ENCODE assay signal across 1 cellular context in the genomic region with DNA sequence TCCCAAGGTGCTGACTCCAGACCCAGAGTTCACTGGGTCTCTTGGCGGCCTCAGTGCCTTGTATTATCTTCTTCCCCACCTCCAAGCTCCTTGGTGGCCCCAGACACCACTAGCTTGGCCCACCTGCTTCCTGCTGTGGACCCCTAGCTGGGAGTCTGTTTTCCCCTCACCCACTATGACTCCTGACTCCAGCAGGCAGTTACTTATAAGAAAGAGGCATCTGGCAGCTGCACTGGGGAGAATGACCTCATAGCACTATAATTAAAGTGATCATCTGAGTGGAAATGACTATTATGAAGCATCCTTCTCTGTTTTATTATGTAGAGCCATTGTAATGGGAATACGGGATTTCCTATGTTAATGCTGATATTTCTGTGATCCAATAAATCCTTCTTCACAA. TPM values are rescaled to one million over a fixed set of nuclear protein-coding genes. Genes with fewer than 3 reads are reported as not detected.
"Had no signal": no experiment of that assay in that cellular context is flagged by ENCODE, and none has a peak within 500 bp of the region (broad histone marks: within the 10 kb centered on the region; RNA-seq: fewer than 3 reads in every experiment).

No MANE protein-coding gene starts in this region.

RNA-seq across cellular contexts. Expression of a gene that starts 32.6 kb away (rescaled TPM):
- total RNA-seq: foreskin keratinocyte had no signal
